ENCODE assay signal across 8 cellular contexts in genomic region chr9:107749787-107750444, GRCh38.
DNase-seq lines count a peak whose midpoint lies in the region; ATAC-seq and TF ChIP-seq lines count a peak whose summit lies in the region.

No MANE protein-coding gene starts in this region.

- no peak for ATAC-seq in effector memory CD8-positive, alpha-beta T cell (replicated peaks)

- DNase-seq in HFFc6 (peak; percentile 85), SJCRH30 (peak; percentile 89 to 95), fibroblast of peridontal ligament (ENCODE audit: extremely low read depth) (peak; percentile 96), nephron progenitor cell (peak; percentile 41), GDM1 (lab: John Stamatoyannopoulos, UW) (no peak)
- no peak for DNase-seq in effector memory CD8-positive, alpha-beta T cell
- DNase-seq in activated naive CD4-positive, alpha-beta T cell treated with anti-CD3 and anti-CD28 coated beads, Interleukin-2, amount 10 ng/mL, durations not matched to agents 7 days and 5 days, result no peak
- DNase-seq in activated CD4-positive, CD25-positive, alpha-beta regulatory T cell (lab: John Stamatoyannopoulos, UW), result no peak

- H3K9me3 ChIP-seq in SJCRH30 (replicated peaks), result no peaks in the 10 kb centered on the region

- H3K27ac Mint-ChIP-seq in HFFc6 (peak overlapping the region; percentile 88), nephron progenitor cell (no peak overlapping the region)
- H3K27ac Mint-ChIP-seq in effector memory CD8-positive, alpha-beta T cell, result no peak overlapping the region
- H3K27ac Mint-ChIP-seq in activated naive CD4-positive, alpha-beta T cell treated with anti-CD3 and anti-CD28 coated beads, Interleukin-2, amount 10 ng/mL, durations not matched to agents 7 days and 5 days, result no peak overlapping the region

- H3K27me3 ChIP-seq in SJCRH30, result no peaks in the 10 kb centered on the region

- H3K9me3 Mint-ChIP-seq in HFFc6, result no peaks in the 10 kb centered on the region
- no peaks in the 10 kb centered on the region for H3K9me3 Mint-ChIP-seq in nephron progenitor cell
- peaks cover 0 to 5% of the 10 kb centered on the region in 2 donors for H3K9me3 Mint-ChIP-seq in effector memory CD8-positive, alpha-beta T cell
- H3K9me3 Mint-ChIP-seq in activated naive CD4-positive, alpha-beta T cell treated with anti-CD3 and anti-CD28 coated beads, Interleukin-2, amount 10 ng/mL, durations not matched to agents 7 days and 5 days, result no peaks in the 10 kb centered on the region

- H3K27me3 Mint-ChIP-seq in HFFc6 (ENCODE audit: insufficient read depth) (no peaks in the 10 kb centered on the region), nephron progenitor cell (ENCODE audit: low read depth, poor library complexity) (peaks cover 3% of the 10 kb centered on the region)
- H3K27me3 Mint-ChIP-seq in effector memory CD8-positive, alpha-beta T cell, result no peaks in the 10 kb centered on the region
- H3K27me3 Mint-ChIP-seq in activated naive CD4-positive, alpha-beta T cell treated with anti-CD3 and anti-CD28 coated beads, Interleukin-2, amount 10 ng/mL, durations not matched to agents 7 days and 5 days, result no peaks in the 10 kb centered on the region

- no peak overlapping the region for H3K4me3 ChIP-seq in SJCRH30

- H3K4me3 Mint-ChIP-seq in HFFc6 (peak overlapping the region; percentile 66), nephron progenitor cell (no peak overlapping the region)
- H3K4me3 Mint-ChIP-seq in effector memory CD8-positive, alpha-beta T cell, result no peak overlapping the region
- H3K4me3 Mint-ChIP-seq in activated naive CD4-positive, alpha-beta T cell treated with anti-CD3 and anti-CD28 coated beads, Interleukin-2, amount 10 ng/mL, durations not matched to agents 7 days and 5 days, result no peak overlapping the region

- H3K4me1 Mint-ChIP-seq in HFFc6 (ENCODE audit: low read depth) (peaks cover 44% of the 10 kb centered on the region), nephron progenitor cell (peaks cover 21% of the 10 kb centered on the region)
- no peaks in the 10 kb centered on the region for H3K4me1 Mint-ChIP-seq in effector memory CD8-positive, alpha-beta T cell (ENCODE audit: low read depth in 2 of 2)
- H3K4me1 Mint-ChIP-seq in activated naive CD4-positive, alpha-beta T cell treated with anti-CD3 and anti-CD28 coated beads, Interleukin-2, amount 10 ng/mL, durations not matched to agents 7 days and 5 days, result no peaks in the 10 kb centered on the region

- H3K36me3 Mint-ChIP-seq in HFFc6 (ENCODE audit: low read depth) (no peaks in the 10 kb centered on the region), nephron progenitor cell (ENCODE audit: low read depth) (no peaks in the 10 kb centered on the region)
- no peaks in the 10 kb centered on the region for H3K36me3 Mint-ChIP-seq in effector memory CD8-positive, alpha-beta T cell (ENCODE audit: insufficient read depth)
- no peaks in the 10 kb centered on the region for H3K36me3 Mint-ChIP-seq in activated naive CD4-positive, alpha-beta T cell treated with anti-CD3 and anti-CD28 coated beads, Interleukin-2, amount 10 ng/mL, durations not matched to agents 7 days and 5 days

- H3K27ac ChIP-seq in SJCRH30, result peak overlapping the region; percentile 68

- H3K4me1 ChIP-seq in SJCRH30, result peaks cover 34% of the 10 kb centered on the region

- CTCF ChIA-PET in activated naive CD4-positive, alpha-beta T cell treated with anti-CD3 and anti-CD28 coated beads, Interleukin-2, amount 10 ng/mL, durations not matched to agents 7 days and 5 days (lab: Charles Lee), result no interaction called here

- no peaks in the 10 kb centered on the region for H3K36me3 ChIP-seq in SJCRH30

- TF ChIP-seq CTCF in HFFc6 (IDR thresholded peaks at IDR 0.05), result no peak
- TF ChIP-seq CTCF in nephron progenitor cell (IDR thresholded peaks at IDR 0.05), result no peak

Comparison
In these comparisons a context has a peak if more than half of its experiments do, and no peak if none do; other contexts are left out.
1. DNase-seq: peak in HFFc6 (single experiment), SJCRH30 (2 of 2), fibroblast of peridontal ligament (single experiment) and nephron progenitor cell (single experiment); none in effector memory CD8-positive, alpha-beta T cell (0 of 3), GDM1 (single experiment), activated naive CD4-positive, alpha-beta T cell treated with anti-CD3 and anti-CD28 coated beads, Interleukin-2, amount 10 ng/mL, durations not matched to agents 7 days and 5 days (single experiment) and activated CD4-positive, CD25-positive, alpha-beta regulatory T cell (0 of 4).